8 cellular contexts compared by ENCODE assay signal in the genomic region with DNA sequence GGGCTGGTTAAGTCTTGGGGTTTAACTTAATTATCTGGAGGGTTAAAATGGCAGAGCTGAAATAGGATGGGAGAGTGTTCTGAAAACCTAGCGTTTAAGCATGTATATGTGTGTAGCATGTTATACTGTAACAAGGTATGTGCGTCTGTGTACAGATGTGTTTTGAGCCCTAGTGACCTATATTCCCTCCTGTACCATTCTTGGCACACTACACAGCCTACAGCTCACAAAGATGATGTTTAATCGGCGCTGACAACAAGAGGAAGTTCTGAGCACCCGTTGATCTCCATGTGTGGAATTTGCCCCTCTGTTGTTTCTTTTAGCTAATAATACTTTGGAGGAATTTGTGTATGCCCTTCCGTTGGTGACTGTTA. TPM values are rescaled to one million over a fixed set of nuclear protein-coding genes. Genes with fewer than 3 reads are reported as not detected.
DNase-seq lines count a peak whose midpoint lies in the region; ATAC-seq and TF ChIP-seq lines count a peak whose summit lies in the region.

No MANE protein-coding gene starts in this region.

- H3K9me3 Mint-ChIP-seq in memory B cell: no peaks in the 10 kb centered on the region

- peaks cover 2% of the 10 kb centered on the region for H3K27me3 Mint-ChIP-seq in memory B cell

- no peak for TF ChIP-seq CTCF in right atrium auricular region (IDR thresholded peaks at IDR 0.05)
- TF ChIP-seq CTCF in brain microvascular endothelial cell (IDR thresholded peaks at IDR 0.05; ENCODE audit: low read depth, low read length, missing control alignments): no peak
- no peak for TF ChIP-seq CTCF in omental fat pad (IDR thresholded peaks at IDR 0.05)

- no peak overlapping the region for H3K27ac Mint-ChIP-seq in memory B cell

- no peaks in the 10 kb centered on the region for H3K9me3 ChIP-seq in right atrium auricular region
- no peaks in the 10 kb centered on the region for H3K9me3 ChIP-seq in effector memory CD4-positive, alpha-beta T cell (ENCODE audit: control insufficient read depth, low read length)

- in situ Hi-C loops in brain microvascular endothelial cell (cut with HindIII; ENCODE audit: low pct_ligation_motif_present, low sequenced_read_pairs): no loop called here

- H3K4me1 ChIP-seq in right atrium auricular region: peaks cover 0 to 22% of the 10 kb centered on the region in 2 donors
- H3K4me1 ChIP-seq in effector memory CD4-positive, alpha-beta T cell (ENCODE audit: control insufficient read depth, insufficient read depth, low read length, poor library complexity, severe bottlenecking): peaks cover 9% of the 10 kb centered on the region

- H3K4me3 Mint-ChIP-seq in memory B cell: peak overlapping the region; percentile 89

- peaks cover 21% of the 10 kb centered on the region for H3K4me1 Mint-ChIP-seq in memory B cell

- no peaks in the 10 kb centered on the region for H3K27me3 ChIP-seq in right atrium auricular region
- no peaks in the 10 kb centered on the region for H3K27me3 ChIP-seq in brain microvascular endothelial cell (replicated peaks)
- no peaks in the 10 kb centered on the region for H3K27me3 ChIP-seq in effector memory CD4-positive, alpha-beta T cell (replicated peaks; ENCODE audit: control insufficient read depth, insufficient read depth, low read length, poor library complexity, severe bottlenecking)

- H3K36me3 ChIP-seq in right atrium auricular region (no peaks in the 10 kb centered on the region), brain microvascular endothelial cell (replicated peaks) (no peaks in the 10 kb centered on the region)
- H3K36me3 ChIP-seq in effector memory CD4-positive, alpha-beta T cell (ENCODE audit: control insufficient read depth, insufficient read depth, low read length): no peaks in the 10 kb centered on the region

- H3K27ac ChIP-seq in right atrium auricular region (peak overlapping the region; percentile 76 to 81), brain microvascular endothelial cell (no peak overlapping the region)
- H3K27ac ChIP-seq in effector memory CD4-positive, alpha-beta T cell (ENCODE audit: insufficient read depth, low read length, poor library complexity, severe bottlenecking): no peak overlapping the region

- intact Hi-C loops in left ventricle myocardium superior (cut with micrococcal nuclease): no loop called here

- no peak for DNase-seq in right atrium auricular region (ENCODE audit: low spot score)
- DNase-seq in left ventricle myocardium superior: no peak
- no peak for DNase-seq in brain microvascular endothelial cell
- DNase-seq in memory B cell (ENCODE audit: low spot score in 2 of 2): no peak
- no peak for DNase-seq in Kasumi-1 (lab: John Stamatoyannopoulos, UW)
- no peak for DNase-seq in effector memory CD4-positive, alpha-beta T cell
- DNase-seq in omental fat pad (ENCODE audit: low spot score): no peak

- no peak for ATAC-seq in left ventricle myocardium superior
- peak; percentile 20 for ATAC-seq in memory B cell (ENCODE audit: low read depth)
- no peak for ATAC-seq in GM21528 (IDR thresholded peaks at IDR 0.05; ENCODE audit: low FRiP score, unreplicated experiment)
- no peak for ATAC-seq in omental fat pad (ENCODE audit: low FRiP score)

- H3K4me3 ChIP-seq in right atrium auricular region (peak overlapping the region; percentile 65 to 79), brain microvascular endothelial cell (ENCODE audit: low read depth, low read length) (peak overlapping the region; percentile 76)
- no peak overlapping the region for H3K4me3 ChIP-seq in effector memory CD4-positive, alpha-beta T cell (ENCODE audit: insufficient read depth, low read depth, low read length, poor library complexity, severe bottlenecking)

- H3K36me3 Mint-ChIP-seq in memory B cell: no peaks in the 10 kb centered on the region

RNA-seq across cellular contexts. Expression of a gene that starts 1.4 kb away (rescaled TPM):
- total RNA-seq in right atrium auricular region (10 to 100 TPM in 1 of 2 donors, 1 to 10 TPM in 1; 7.9 to 29.4 TPM), left ventricle myocardium superior (4.7 TPM), omental fat pad (10 to 100 TPM; 24.4 to 35.3 (median 29.6) TPM)

Comparison
In these comparisons a context has a peak if more than half of its experiments do, and no peak if none do; other contexts are left out.
1. H3K27ac ChIP-seq: peak in right atrium auricular region (2 of 2); none in brain microvascular endothelial cell (single experiment) and effector memory CD4-positive, alpha-beta T cell (single experiment).